Comparison of ENCODE assay signal across 1 cellular context in the genomic region with DNA sequence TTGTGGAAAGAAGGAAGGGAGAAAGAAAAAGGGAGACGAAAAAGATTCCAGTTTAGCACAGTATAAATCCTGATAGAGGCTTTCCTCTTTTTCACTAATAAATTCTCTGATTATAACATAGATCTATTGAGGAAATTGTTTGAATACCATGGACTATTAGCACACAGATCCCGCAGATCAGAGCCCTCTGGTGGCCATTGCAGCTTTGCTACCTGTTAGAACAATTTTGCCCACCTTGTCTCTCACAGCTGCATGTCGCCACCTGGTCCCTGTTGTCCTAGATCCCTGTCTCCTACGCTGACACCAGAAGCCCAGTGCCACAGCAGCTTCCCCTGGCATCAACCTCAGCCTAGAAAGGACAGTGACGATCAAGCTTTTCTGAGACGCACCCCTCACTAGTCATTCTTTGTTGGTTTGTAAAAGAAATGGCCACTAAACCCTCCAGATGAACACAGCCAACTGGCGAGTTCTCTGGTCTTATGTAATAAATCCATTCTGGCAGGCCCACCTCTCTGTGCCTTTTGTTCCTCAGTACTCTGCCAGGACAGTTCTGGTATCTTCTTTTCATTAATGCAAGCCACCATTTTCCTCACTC.
TF ChIP-seq lines count a peak whose summit lies in the region.

No MANE protein-coding gene starts in this region.

TF ChIP-seq in HepG2, 621 proteins besides CTCF, POLR2A, EP300 and RAD21 (continued from another document):
- TF ChIP-seq, protein P1, sequence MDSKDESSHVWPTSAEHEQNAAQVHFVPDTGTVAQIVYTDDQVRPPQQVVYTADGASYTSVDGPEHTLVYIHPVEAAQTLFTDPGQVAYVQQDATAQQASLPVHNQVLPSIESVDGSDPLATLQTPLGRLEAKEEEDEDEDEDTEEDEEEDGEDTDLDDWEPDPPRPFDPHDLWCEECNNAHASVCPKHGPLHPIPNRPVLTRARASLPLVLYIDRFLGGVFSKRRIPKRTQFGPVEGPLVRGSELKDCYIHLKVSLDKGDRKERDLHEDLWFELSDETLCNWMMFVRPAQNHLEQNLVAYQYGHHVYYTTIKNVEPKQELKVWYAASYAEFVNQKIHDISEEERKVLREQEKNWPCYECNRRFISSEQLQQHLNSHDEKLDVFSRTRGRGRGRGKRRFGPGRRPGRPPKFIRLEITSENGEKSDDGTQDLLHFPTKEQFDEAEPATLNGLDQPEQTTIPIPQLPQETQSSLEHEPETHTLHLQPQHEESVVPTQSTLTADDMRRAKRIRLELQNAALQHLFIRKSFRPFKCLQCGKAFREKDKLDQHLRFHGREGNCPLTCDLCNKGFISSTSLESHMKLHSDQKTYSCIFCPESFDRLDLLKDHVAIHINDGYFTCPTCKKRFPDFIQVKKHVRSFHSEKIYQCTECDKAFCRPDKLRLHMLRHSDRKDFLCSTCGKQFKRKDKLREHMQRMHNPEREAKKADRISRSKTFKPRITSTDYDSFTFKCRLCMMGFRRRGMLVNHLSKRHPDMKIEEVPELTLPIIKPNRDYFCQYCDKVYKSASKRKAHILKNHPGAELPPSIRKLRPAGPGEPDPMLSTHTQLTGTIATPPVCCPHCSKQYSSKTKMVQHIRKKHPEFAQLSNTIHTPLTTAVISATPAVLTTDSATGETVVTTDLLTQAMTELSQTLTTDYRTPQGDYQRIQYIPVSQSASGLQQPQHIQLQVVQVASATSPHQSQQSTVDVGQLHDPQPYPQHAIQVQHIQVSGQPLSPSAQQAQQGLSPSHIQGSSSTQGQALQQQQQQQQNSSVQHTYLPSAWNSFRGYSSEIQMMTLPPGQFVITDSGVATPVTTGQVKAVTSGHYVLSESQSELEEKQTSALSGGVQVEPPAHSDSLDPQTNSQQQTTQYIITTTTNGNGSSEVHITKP (CRISPR knock-in tag; IDR thresholded peaks at IDR 0.05; ENCODE audit: low read depth) = no peak
- TF ChIP-seq SMC3 (IDR thresholded peaks at IDR 0.05; ENCODE audit: low read length) (peak; percentile 40; the same call in 1 of the 2 replicates), SATB2 (CRISPR knock-in tag; IDR thresholded peaks at IDR 0.05) (no peak), ZNF138 (CRISPR knock-in tag; IDR thresholded peaks at IDR 0.05; ENCODE audit: low read depth) (no peak), XRCC5 (optimal IDR thresholded peaks at IDR 0.05; ENCODE audit: low read length) (peak; percentile 30)
TF ChIP-seq in HepG2: peak in this region for 3.
